9 cellular contexts compared by ENCODE assay signal in the genomic region with DNA sequence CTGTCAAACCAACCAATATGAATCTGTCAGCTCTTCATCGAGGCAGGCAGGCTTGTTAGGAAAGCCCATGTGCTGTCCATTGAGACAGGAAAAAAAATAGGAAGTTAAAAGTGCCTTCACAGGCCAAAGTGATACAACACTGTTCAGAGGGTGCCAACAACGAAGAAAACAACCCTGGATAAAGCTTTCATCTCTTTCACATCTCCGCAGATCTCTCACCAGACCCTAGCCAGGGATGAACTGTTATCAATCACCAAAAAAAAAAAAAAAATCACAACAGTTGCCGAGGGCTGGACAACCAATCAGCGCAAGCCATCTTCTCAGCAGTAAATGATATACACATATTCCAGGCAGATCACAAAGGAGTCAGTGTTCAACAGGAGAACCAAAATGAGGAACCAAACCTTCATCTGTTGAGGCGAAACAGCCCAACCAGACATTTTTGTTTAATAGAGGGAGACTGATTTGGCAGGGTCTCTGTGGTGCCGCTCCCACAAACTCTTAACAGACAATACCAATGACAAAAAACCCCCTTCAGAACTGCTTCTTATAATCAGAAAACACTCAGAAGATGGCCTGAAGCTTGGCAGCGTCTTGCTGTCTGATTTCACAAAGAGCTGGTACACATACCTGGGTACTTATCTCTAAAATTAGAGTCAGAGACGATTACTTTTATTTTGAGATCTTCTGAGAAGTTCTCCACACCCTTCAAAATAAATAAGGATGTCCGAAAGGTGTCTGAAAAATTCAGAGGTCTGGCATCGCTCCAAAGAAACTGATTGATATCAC. TPM values are rescaled to one million over a fixed set of nuclear protein-coding genes. Genes with fewer than 3 reads are reported as not detected.
A peak's percentile ranks its signal among the peaks of the same experiment; 100 is the strongest.
DNase-seq lines count a peak whose midpoint lies in the region; ATAC-seq, FAIRE-seq and TF ChIP-seq lines count a peak whose summit lies in the region.
"Had no signal": no experiment of that assay in that cellular context is flagged by ENCODE, and none has a peak within 500 bp of the region (broad histone marks: within the 10 kb centered on the region; RNA-seq: fewer than 3 reads in every experiment).

No MANE protein-coding gene starts in this region.

- peaks cover 40% of the 10 kb centered on the region for H3F3A ChIP-seq in PC-3 (ENCODE audit: low read length, unreplicated experiment)

- peaks cover 13% of the 10 kb centered on the region; the same call in 1 of the 2 replicates for H3K36me3 ChIP-seq in PC-3 (ENCODE audit: low read depth, low read length)

- H4K20me1 ChIP-seq in PC-3 (ENCODE audit: low read length): peaks cover 36% of the 10 kb centered on the region

- H3K9me3 ChIP-seq in PC-3 (ENCODE audit: low read length): no peaks in the 10 kb centered on the region

- ATAC-seq in PC-3: no peak

- no peak for FAIRE-seq in D721Med (lab: Jason Lieb, UNC)

- no peaks in the 10 kb centered on the region for H3K27me3 ChIP-seq in PC-3 (ENCODE audit: low read length)

- CTCF ChIA-PET in PC-3 (lab: Charles Lee): interaction anchor here (0.6 to 1.1 kb wide), 4 partner anchors 21 to 179 kb away, joined by 3 to 6 read pairs (median 4); partner anchors contain the start of gene ACBD4

- no peak overlapping the region for H3K27ac Mint-ChIP-seq in endothelial cell (ENCODE audit: unreplicated experiment)

- TF ChIP-seq CTCF in PC-3 (conservative IDR thresholded peaks at IDR 0.05; ENCODE audit: low read depth, low read length) (no peak), endothelial cell (IDR thresholded peaks at IDR 0.05; ENCODE audit: unreplicated experiment) (no peak), D721Med (IDR thresholded peaks at IDR 0.05; ENCODE audit: insufficient read depth, missing control alignments) (no peak)

- intact Hi-C loops in PC-3 (cut with micrococcal nuclease): loop anchor here (10.0 kb wide), 1 partner anchor 180 kb away; the partner anchor contains the start of genes ACBD4 and PLCD3

- peaks cover 80% of the 10 kb centered on the region for H3K4me1 ChIP-seq in PC-3 (ENCODE audit: insufficient read depth, low read length)

- no TSS peak for BruUV-seq in PC-3 (replicated peaks; lab: Mats Ljungman, UMichigan)

- H3K4me1 Mint-ChIP-seq in endothelial cell (ENCODE audit: unreplicated experiment): peaks cover 14% of the 10 kb centered on the region

- H3K27me3 Mint-ChIP-seq in endothelial cell (ENCODE audit: unreplicated experiment): peaks cover 17% of the 10 kb centered on the region

- peaks cover 71% of the 10 kb centered on the region for H3K79me2 ChIP-seq in PC-3 (ENCODE audit: low read length)

- H3K9me2 ChIP-seq in PC-3 (replicated peaks; ENCODE audit: low read length): no peaks in the 10 kb centered on the region

- peak overlapping the region; percentile 94 for H3K4me3 Mint-ChIP-seq in endothelial cell (ENCODE audit: unreplicated experiment)

- peak overlapping the region; percentile 94 for H3K27ac ChIP-seq in PC-3 (ENCODE audit: low read length)

- peak overlapping the region; percentile 89 for H3K4me2 ChIP-seq in PC-3 (ENCODE audit: low read length)

- peak overlapping the region; percentile 81 for H3K9ac ChIP-seq in PC-3 (ENCODE audit: low read length)

- DNase-seq in NCI-H510A treated with DMSO at 0.1 percent for 48 hours (lab: John Stamatoyannopoulos, UW): peak; percentile 37
- DNase-seq in NCI-H510A (lab: John Stamatoyannopoulos, UW): no peak
- DNase-seq in PC-3: peak; percentile 4
- no peak for DNase-seq in endothelial cell (ENCODE audit: low spot score)
- no peak for DNase-seq in skeletal muscle cell (ENCODE audit: low read depth)
- DNase-seq in D721Med (ENCODE audit: insufficient read length, low spot score): no peak
- no peak for DNase-seq in amniotic stem cell (lab: John Stamatoyannopoulos, UW)
- DNase-seq in HPDE6-E6E7 (ENCODE audit: extremely low spot score): no peak

- H3K9me3 Mint-ChIP-seq in endothelial cell (ENCODE audit: unreplicated experiment): no peaks in the 10 kb centered on the region

- H3K4me3 ChIP-seq in PC-3 (ENCODE audit: low read length): peak overlapping the region; percentile 78
- H3K4me3 ChIP-seq in skeletal muscle cell (ENCODE audit: low read depth, low read length): peak overlapping the region; percentile 93

- POLR2A ChIA-PET in PC-3 (lab: Charles Lee; ENCODE audit: unreplicated experiment): interaction anchor here (0.6 kb wide), 1 partner anchor 66 kb away, joined by 3 read pairs; no protein-coding TSS in a partner anchor

- H3K36me3 Mint-ChIP-seq in endothelial cell (ENCODE audit: low read depth, unreplicated experiment): no peaks in the 10 kb centered on the region

- no peak overlapping the region for H2AFZ ChIP-seq in PC-3 (ENCODE audit: low read length)

RNA-seq across cellular contexts. Expression of gene MAP3K14, which starts 1.9 kb away (rescaled TPM):
- total RNA-seq in PC-3 (2014; rRNA removed) (15.9 and 16.8 TPM in 2 replicates), endothelial cell (ENCODE audit: unreplicated experiment) (5.2 TPM)

RNA-seq across cellular contexts. Expression of gene SPATA32, which starts 53.1 kb away (rescaled TPM):
- not detected in 2 replicates for total RNA-seq in PC-3 (2014; rRNA removed)
- not detected for total RNA-seq in endothelial cell (ENCODE audit: unreplicated experiment)
- total RNA-seq: subcutaneous adipose tissue had no signal

Comparison
In these comparisons a context has a peak if more than half of its experiments do, and no peak if none do; other contexts are left out.
1. DNase-seq: peak in NCI-H510A treated with DMSO at 0.1 percent for 48 hours (single experiment) and PC-3 (single experiment); none in NCI-H510A (single experiment), endothelial cell (single experiment), skeletal muscle cell (single experiment), D721Med (single experiment), amniotic stem cell (single experiment) and HPDE6-E6E7 (single experiment).